8 cellular contexts compared by ENCODE assay signal in the genomic region with DNA sequence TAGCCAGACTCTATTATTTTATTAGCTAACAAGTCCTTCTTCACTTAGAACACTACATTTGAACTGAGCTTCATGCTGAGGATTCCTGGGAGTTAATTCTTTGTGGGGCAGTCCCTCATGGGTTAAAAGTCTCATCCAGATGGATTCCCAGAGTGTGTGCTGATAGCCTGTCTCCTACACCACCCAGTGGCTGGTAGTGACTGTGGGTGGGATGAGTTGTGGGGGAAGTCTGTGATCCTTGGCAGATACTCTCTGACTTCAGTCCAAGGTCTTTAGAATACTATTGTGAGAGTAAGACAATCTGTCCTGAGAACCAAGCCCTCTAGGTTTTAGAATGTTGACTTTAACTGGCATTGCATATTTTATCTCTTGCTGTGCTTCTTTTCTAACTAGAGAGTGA. TPM values are rescaled to one million over a fixed set of nuclear protein-coding genes. Genes with fewer than 3 reads are reported as not detected.
A peak's percentile ranks its signal among the peaks of the same experiment; 100 is the strongest.
DNase-seq lines count a peak whose midpoint lies in the region; ATAC-seq and TF ChIP-seq lines count a peak whose summit lies in the region.

No MANE protein-coding gene starts in this region.

- DNase-seq in DMS53 (lab: John Stamatoyannopoulos, UW), result peak; percentile 5
- DNase-seq in DMS53 treated with DMSO at 0.1 percent for 48 hours (lab: John Stamatoyannopoulos, UW; ENCODE audit: unreplicated experiment), result no peak
- DNase-seq in astrocyte of the spinal cord (ENCODE audit: low read depth, low spot score), result peak; percentile 86
- DNase-seq in hypothalamus (lab: John Stamatoyannopoulos, UW), result peak in 31 of 51 donors; percentile 6 to 83 (median 41)
- no peak for DNase-seq in smooth muscle cell (lab: John Stamatoyannopoulos, UW; ENCODE audit: unreplicated experiment)
- no peak for DNase-seq in vagina (ENCODE audit: extremely low spot score in 2 of 2)
- DNase-seq in stimulated activated effector memory CD8-positive, alpha-beta T cell treated with anti-CD3 and anti-CD28 coated beads, Interleukin-12 subunit alpha, Interleukin-12 subunit beta, amount 100 ng/mL, for 72 hours (ENCODE audit: low spot score in 2 of 2), result no peak
- no peak for DNase-seq in SIG-M5 (lab: John Stamatoyannopoulos, UW)

- H3K4me3 ChIP-seq in astrocyte of the spinal cord (ENCODE audit: low read depth, low read length) (no peak overlapping the region), smooth muscle cell (no peak overlapping the region), vagina (no peak overlapping the region)

- peaks cover 5% of the 10 kb centered on the region for H3F3A ChIP-seq in smooth muscle cell (ENCODE audit: low read depth)

- H3K4me1 Mint-ChIP-seq in stimulated activated effector memory CD8-positive, alpha-beta T cell treated with anti-CD3 and anti-CD28 coated beads, Interleukin-12 subunit alpha, Interleukin-12 subunit beta, amount 100 ng/mL, for 72 hours, result no peaks in the 10 kb centered on the region

- H3K36me3 Mint-ChIP-seq in stimulated activated effector memory CD8-positive, alpha-beta T cell treated with anti-CD3 and anti-CD28 coated beads, Interleukin-12 subunit alpha, Interleukin-12 subunit beta, amount 100 ng/mL, for 72 hours, result no peaks in the 10 kb centered on the region

- H3K9me3 Mint-ChIP-seq in stimulated activated effector memory CD8-positive, alpha-beta T cell treated with anti-CD3 and anti-CD28 coated beads, Interleukin-12 subunit alpha, Interleukin-12 subunit beta, amount 100 ng/mL, for 72 hours, result no peaks in the 10 kb centered on the region

- TF ChIP-seq CTCF in astrocyte of the spinal cord (IDR thresholded peaks at IDR 0.05; ENCODE audit: low read depth, low read length), result peak; percentile 48
- no peak for TF ChIP-seq CTCF in smooth muscle cell (IDR thresholded peaks at IDR 0.05; ENCODE audit: borderline replicate concordance, insufficient read depth, poor library complexity, severe bottlenecking)
- no peak for TF ChIP-seq CTCF in vagina (IDR thresholded peaks at IDR 0.05)

- H3K79me2 ChIP-seq in smooth muscle cell (ENCODE audit: low read depth), result no peaks in the 10 kb centered on the region

- no peak for TF ChIP-seq POLR2A in vagina (IDR thresholded peaks at IDR 0.05)

- no peaks in the 10 kb centered on the region for H3K27me3 ChIP-seq in smooth muscle cell (ENCODE audit: low read depth)
- no peaks in the 10 kb centered on the region for H3K27me3 ChIP-seq in vagina

- H3K9ac ChIP-seq in smooth muscle cell (ENCODE audit: low read depth), result no peak overlapping the region

- H3K36me3 ChIP-seq in smooth muscle cell (ENCODE audit: low read depth) (no peaks in the 10 kb centered on the region), vagina (no peaks in the 10 kb centered on the region)

- H3K27ac ChIP-seq in smooth muscle cell (ENCODE audit: low read depth) (peak overlapping the region; percentile 65), vagina (no peak overlapping the region)

- peak overlapping the region; percentile 37 for H3K4me2 ChIP-seq in smooth muscle cell

- no peaks in the 10 kb centered on the region for H3K9me3 ChIP-seq in smooth muscle cell (replicated peaks; ENCODE audit: low read depth)
- H3K9me3 ChIP-seq in vagina, result no peaks in the 10 kb centered on the region

- no peak for ATAC-seq in stimulated activated effector memory CD8-positive, alpha-beta T cell treated with anti-CD3 and anti-CD28 coated beads, Interleukin-12 subunit alpha, Interleukin-12 subunit beta, amount 100 ng/mL, for 72 hours

- no peaks in the 10 kb centered on the region for H4K20me1 ChIP-seq in smooth muscle cell (ENCODE audit: low read depth)

- no peak overlapping the region for H3K27ac Mint-ChIP-seq in stimulated activated effector memory CD8-positive, alpha-beta T cell treated with anti-CD3 and anti-CD28 coated beads, Interleukin-12 subunit alpha, Interleukin-12 subunit beta, amount 100 ng/mL, for 72 hours

- in situ Hi-C loops in astrocyte of the spinal cord (cut with HindIII; ENCODE audit: low sequenced_read_pairs), result no loop called here

- H2AFZ ChIP-seq in smooth muscle cell (ENCODE audit: low read depth), result no peak overlapping the region

- H3K4me3 Mint-ChIP-seq in stimulated activated effector memory CD8-positive, alpha-beta T cell treated with anti-CD3 and anti-CD28 coated beads, Interleukin-12 subunit alpha, Interleukin-12 subunit beta, amount 100 ng/mL, for 72 hours, result no peak overlapping the region

- intact Hi-C loops in vagina (cut with DNase I), result no loop called here

- H3K4me1 ChIP-seq in smooth muscle cell (ENCODE audit: low read depth) (peaks cover 43% of the 10 kb centered on the region), vagina (peaks cover 13% of the 10 kb centered on the region)

RNA-seq across cellular contexts. Expression of a gene that starts 37.2 kb away (rescaled TPM):
- 6.4 and 8.6 TPM in 2 replicates for total RNA-seq in smooth muscle cell
- polyA plus RNA-seq in smooth muscle cell, result 1.0 and 1.3 TPM in 2 replicates
- total RNA-seq in vagina, result 3.9 TPM

Comparison
In these comparisons a context has a peak if more than half of its experiments do, and no peak if none do; other contexts are left out.
1. DNase-seq: peak in DMS53 (single experiment), astrocyte of the spinal cord (single experiment) and hypothalamus (31 of 51); none in DMS53 treated with DMSO at 0.1 percent for 48 hours (single experiment), smooth muscle cell (single experiment), vagina (0 of 2), stimulated activated effector memory CD8-positive, alpha-beta T cell treated with anti-CD3 and anti-CD28 coated beads, Interleukin-12 subunit alpha, Interleukin-12 subunit beta, amount 100 ng/mL, for 72 hours (0 of 2) and SIG-M5 (single experiment).